9 cellular contexts compared by ENCODE assay signal in genomic region chr12:32312049-32312670, GRCh38.
DNase-seq lines count a peak whose midpoint lies in the region; ATAC-seq and TF ChIP-seq lines count a peak whose summit lies in the region.
"Had no signal": no experiment of that assay in that cellular context is flagged by ENCODE, and none has a peak within 500 bp of the region (broad histone marks: within the 10 kb centered on the region; RNA-seq: fewer than 3 reads in every experiment).

No MANE protein-coding gene starts in this region.

- peak; percentile 40 for DNase-seq in SIG-M5 treated with dmso at 0.1 percent for 504 hours (lab: John Stamatoyannopoulos, UW; ENCODE audit: unreplicated experiment)
- DNase-seq in SIG-M5 (lab: John Stamatoyannopoulos, UW) = no peak
- peak; percentile 33 for DNase-seq in NCI-H1092 (lab: John Stamatoyannopoulos, UW)
- peak; percentile 69 for DNase-seq in SK-N-DZ (ENCODE audit: low spot score)
- DNase-seq in fibroblast of lung (ENCODE audit: low read depth in 2 of 2) = peak; percentile 66 to 84

- H3K9ac ChIP-seq in fibroblast of lung (ENCODE audit: insufficient read depth, low read length) (no peak overlapping the region), parathyroid adenoma (no peak overlapping the region)
- H3K9ac ChIP-seq: BLaER1 treated with 17β-estradiol and CSF1 and Interleukin-3, amounts not matched to agents 10 nM and 100 nM had no signal

- no peak overlapping the region for H3K4me2 ChIP-seq in fibroblast of lung (ENCODE audit: extremely low read depth, insufficient read depth, low read length)
- H3K4me2 ChIP-seq in parathyroid adenoma (ENCODE audit: low read length) = no peak overlapping the region
- H3K4me2 ChIP-seq: BLaER1 treated with 17β-estradiol and CSF1 and Interleukin-3, amounts not matched to agents 10 nM and 100 nM had no signal

- H3K4me1 ChIP-seq in fibroblast of lung (ENCODE audit: control insufficient read depth, extremely low read depth, insufficient read depth, low read length) (no peaks in the 10 kb centered on the region), parathyroid adenoma (peaks cover 4% of the 10 kb centered on the region)
- H3K4me1 ChIP-seq: BLaER1 treated with 17β-estradiol and CSF1 and Interleukin-3, amounts not matched to agents 10 nM and 100 nM had no signal

- H3K36me3 ChIP-seq in fibroblast of lung (ENCODE audit: control insufficient read depth, insufficient read depth, low read length) = no peaks in the 10 kb centered on the region
- no peaks in the 10 kb centered on the region for H3K36me3 ChIP-seq in parathyroid adenoma (ENCODE audit: control insufficient read depth, insufficient read depth, low read length)

- H3K9me3 ChIP-seq in fibroblast of lung (ENCODE audit: control insufficient read depth, insufficient read depth, low read depth, low read length) (no peaks in the 10 kb centered on the region), parathyroid adenoma (ENCODE audit: control insufficient read depth, low read length) (no peaks in the 10 kb centered on the region)
- H3K9me3 ChIP-seq: BLaER1 treated with 17β-estradiol and CSF1 and Interleukin-3, amounts not matched to agents 10 nM and 100 nM had no signal

- H3K79me2 ChIP-seq in fibroblast of lung (ENCODE audit: control insufficient read depth, insufficient read depth, low read length) (no peaks in the 10 kb centered on the region), parathyroid adenoma (no peaks in the 10 kb centered on the region)

- no peak overlapping the region for H2AFZ ChIP-seq in fibroblast of lung (ENCODE audit: low read length)
- H2AFZ ChIP-seq in parathyroid adenoma = no peak overlapping the region

- H3K27me3 ChIP-seq in fibroblast of lung (ENCODE audit: control insufficient read depth, insufficient read depth, low read length) = no peaks in the 10 kb centered on the region
- no peaks in the 10 kb centered on the region for H3K27me3 ChIP-seq in parathyroid adenoma (ENCODE audit: control insufficient read depth, insufficient read depth, low read length)
- H3K27me3 ChIP-seq: BLaER1 treated with 17β-estradiol and CSF1 and Interleukin-3, amounts not matched to agents 10 nM and 100 nM had no signal

- ATAC-seq in HG02623 (IDR thresholded peaks at IDR 0.05; ENCODE audit: unreplicated experiment) (no peak), GM18870 (IDR thresholded peaks at IDR 0.05; ENCODE audit: unreplicated experiment) (no peak)

- H4K20me1 ChIP-seq in fibroblast of lung (ENCODE audit: control insufficient read depth, extremely low read depth, insufficient read depth, low read length) = no peaks in the 10 kb centered on the region

- H3K4me3 ChIP-seq in fibroblast of lung (replicated peaks in 1 of 4; ENCODE audit: control extremely low read depth in 1 of 4, insufficient read depth in 1 of 4, low read depth in 3 of 4, low read length in 4 of 4) (no peak overlapping the region), parathyroid adenoma (ENCODE audit: low read depth, low read length) (no peak overlapping the region)
- H3K4me3 ChIP-seq: BLaER1 treated with 17β-estradiol and CSF1 and Interleukin-3, amounts not matched to agents 10 nM and 100 nM had no signal

- TF ChIP-seq CTCF in fibroblast of lung (conservative IDR thresholded peaks at IDR 0.05 in 1 of 2, IDR thresholded peaks at IDR 0.05 in 1 of 2; ENCODE audit: low read depth in 1 of 2, low read length in 2 of 2) (peak; percentile 43 to 50), parathyroid adenoma (IDR thresholded peaks at IDR 0.05) (peak; percentile 59)

- no peak overlapping the region for H3K27ac ChIP-seq in fibroblast of lung (ENCODE audit: insufficient read depth, low read length)
- no peak overlapping the region for H3K27ac ChIP-seq in parathyroid adenoma
- H3K27ac ChIP-seq: BLaER1 treated with 17β-estradiol and CSF1 and Interleukin-3, amounts not matched to agents 10 nM and 100 nM had no signal
